ENCODE assay signal across 1 cellular context in the genomic region with DNA sequence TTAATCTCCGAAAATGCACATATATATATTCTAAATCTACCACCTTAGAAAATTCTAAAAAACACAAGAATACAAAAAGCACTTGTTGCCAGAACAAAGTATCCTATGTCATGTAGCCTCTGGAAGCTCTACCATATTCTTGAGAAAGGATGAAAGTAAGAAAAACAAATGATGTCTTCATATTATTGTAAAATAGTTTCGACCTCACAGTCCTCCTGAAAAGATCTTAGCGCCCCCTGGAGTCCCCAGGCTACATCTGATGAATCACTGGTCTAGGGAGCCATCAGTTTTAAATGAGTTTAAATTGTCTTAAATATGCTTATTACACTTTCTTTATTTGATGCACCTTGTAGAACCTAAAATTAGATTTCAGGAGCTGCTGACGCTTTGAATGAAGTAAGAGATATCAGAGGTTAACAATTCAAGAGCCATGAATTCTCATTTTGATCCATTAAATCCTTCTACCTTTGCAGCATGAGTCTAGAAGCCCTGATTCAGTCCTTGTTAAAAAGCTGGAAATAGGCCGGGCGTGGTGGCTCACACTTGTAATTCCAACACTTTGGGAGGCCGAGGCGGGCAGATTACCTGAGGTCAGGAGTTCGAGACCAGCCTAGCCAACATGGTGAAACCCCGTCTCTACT.
TF ChIP-seq lines count a peak whose summit lies in the region.

No MANE protein-coding gene starts in this region.

TF ChIP-seq in GM23338, 12 proteins besides CTCF, POLR2A, EP300 and RAD21 (continued from another document):
- TF ChIP-seq ZNF462 (CRISPR knock-in tag; IDR thresholded peaks at IDR 0.05) (no peak), POLR2AphosphoS5 (IDR thresholded peaks at IDR 0.05; ENCODE audit: low read depth) (no peak), ZNF114 (CRISPR knock-in tag; IDR thresholded peaks at IDR 0.05) (no peak), EZH2phosphoT487 (IDR thresholded peaks at IDR 0.05; ENCODE audit: unreplicated experiment) (no peak), JUNB (IDR thresholded peaks at IDR 0.05; ENCODE audit: unreplicated experiment) (no peak), ETS1 (IDR thresholded peaks at IDR 0.05) (no peak)
- TF ChIP-seq, protein P1, sequence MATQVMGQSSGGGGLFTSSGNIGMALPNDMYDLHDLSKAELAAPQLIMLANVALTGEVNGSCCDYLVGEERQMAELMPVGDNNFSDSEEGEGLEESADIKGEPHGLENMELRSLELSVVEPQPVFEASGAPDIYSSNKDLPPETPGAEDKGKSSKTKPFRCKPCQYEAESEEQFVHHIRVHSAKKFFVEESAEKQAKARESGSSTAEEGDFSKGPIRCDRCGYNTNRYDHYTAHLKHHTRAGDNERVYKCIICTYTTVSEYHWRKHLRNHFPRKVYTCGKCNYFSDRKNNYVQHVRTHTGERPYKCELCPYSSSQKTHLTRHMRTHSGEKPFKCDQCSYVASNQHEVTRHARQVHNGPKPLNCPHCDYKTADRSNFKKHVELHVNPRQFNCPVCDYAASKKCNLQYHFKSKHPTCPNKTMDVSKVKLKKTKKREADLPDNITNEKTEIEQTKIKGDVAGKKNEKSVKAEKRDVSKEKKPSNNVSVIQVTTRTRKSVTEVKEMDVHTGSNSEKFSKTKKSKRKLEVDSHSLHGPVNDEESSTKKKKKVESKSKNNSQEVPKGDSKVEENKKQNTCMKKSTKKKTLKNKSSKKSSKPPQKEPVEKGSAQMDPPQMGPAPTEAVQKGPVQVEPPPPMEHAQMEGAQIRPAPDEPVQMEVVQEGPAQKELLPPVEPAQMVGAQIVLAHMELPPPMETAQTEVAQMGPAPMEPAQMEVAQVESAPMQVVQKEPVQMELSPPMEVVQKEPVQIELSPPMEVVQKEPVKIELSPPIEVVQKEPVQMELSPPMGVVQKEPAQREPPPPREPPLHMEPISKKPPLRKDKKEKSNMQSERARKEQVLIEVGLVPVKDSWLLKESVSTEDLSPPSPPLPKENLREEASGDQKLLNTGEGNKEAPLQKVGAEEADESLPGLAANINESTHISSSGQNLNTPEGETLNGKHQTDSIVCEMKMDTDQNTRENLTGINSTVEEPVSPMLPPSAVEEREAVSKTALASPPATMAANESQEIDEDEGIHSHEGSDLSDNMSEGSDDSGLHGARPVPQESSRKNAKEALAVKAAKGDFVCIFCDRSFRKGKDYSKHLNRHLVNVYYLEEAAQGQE (IDR thresholded peaks at IDR 0.05; ENCODE audit: unreplicated experiment) = no peak
